Comparison of ENCODE assay signal across 29 cellular contexts in the genomic region with DNA sequence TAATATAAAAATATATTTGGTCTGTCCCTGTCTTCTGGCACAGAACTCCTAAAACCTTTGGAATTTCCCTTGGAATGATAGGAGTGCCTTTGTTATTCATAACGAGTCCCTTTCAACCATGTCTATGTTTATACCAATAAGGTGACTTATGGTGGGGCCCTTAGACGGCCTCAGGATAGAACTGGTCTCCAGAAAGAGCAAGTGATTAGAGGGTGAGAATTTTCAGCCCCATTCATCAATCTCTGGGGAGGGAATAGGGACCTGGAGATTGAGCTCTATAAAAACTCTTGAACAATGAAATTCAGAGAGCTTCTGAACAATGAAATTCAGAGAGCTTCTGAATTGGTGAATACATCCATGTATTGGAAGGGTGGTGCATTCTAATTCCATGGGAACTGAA.
"Had no signal": no experiment of that assay in that cellular context is flagged by ENCODE, and none has a peak within 500 bp of the region (broad histone marks: within the 10 kb centered on the region; RNA-seq: fewer than 3 reads in every experiment).

No MANE protein-coding gene starts in this region.

- ATAC-seq: activated naive CD4-positive, alpha-beta T cell treated with anti-CD3 and anti-CD28 coated beads, Interleukin-2, amount 50 U/mL, for 72 hours; activated T-cell treated with anti-CD3 and anti-CD28 coated beads, Interleukin-2, amount 50 U/mL, for 72 hours; body of pancreas; gastroesophageal sphincter had no signal

- H3K27me3 ChIP-seq: ascending aorta, body of pancreas, cardiac muscle cell, colonic mucosa, esophagus squamous epithelium, gastroesophageal sphincter had no signal

- FAIRE-seq: endometrium, endothelial cell of umbilical vein had no signal

- H3K36me3 ChIP-seq: ascending aorta, cardiac muscle cell, colonic mucosa, esophagus squamous epithelium, gastroesophageal sphincter had no signal

- H3K9me3 ChIP-seq: ascending aorta, body of pancreas, colonic mucosa, esophagus squamous epithelium, gastroesophageal sphincter had no signal

- DNase-seq: activated CD4-positive, alpha-beta memory T cell treated with anti-CD3 and anti-CD28 coated beads, Interleukin-2, amount 10 ng/mL, durations not matched to agents 7 days and 5 days; activated CD4-positive, alpha-beta T cell treated with anti-CD3 and anti-CD28 coated beads for 4 hours; activated CD4-positive, alpha-beta T cell treated with anti-CD3 and anti-CD28 coated beads, Interleukin-2, amount 10 ng/mL, durations not matched to agents 7 days and 5 days; activated CD4-positive, alpha-beta T cell treated with anti-CD3 and anti-CD28 coated beads, Interleukin-2, amount 50 U/mL, for 4 hours; activated CD4-positive, CD25-positive, alpha-beta regulatory T cell; activated CD4-positive, CD25-positive, alpha-beta regulatory T cell treated with anti-CD3 and anti-CD28 coated beads, Interleukin-2, amount 50 U/mL, for 72 hours; activated CD8-positive, alpha-beta memory T cell treated with anti-CD3 and anti-CD28 coated beads, Interleukin-2, amount 50 U/mL, for 48 hours; activated gamma-delta T cell; activated naive CD4-positive, alpha-beta T cell; activated naive CD4-positive, alpha-beta T cell treated with anti-CD3 and anti-CD28 coated beads, Interleukin-2, amount 10 ng/mL, durations not matched to agents 7 days and 5 days; activated naive CD8-positive, alpha-beta T cell treated with anti-CD3 and anti-CD28 coated beads, Interleukin-2, amount 10 ng/mL, durations not matched to agents 7 days and 5 days; activated T-cell treated with anti-CD3 and anti-CD28 coated beads for 4 hours; activated T-cell treated with anti-CD3 and anti-CD28 coated beads, Interleukin-2, amount 50 U/mL, for 24 hours; activated T-cell treated with anti-CD3 and anti-CD28 coated beads, Interleukin-2, amount 50 U/mL, for 72 hours; body of pancreas; central memory CD4-positive, alpha-beta T cell; cerebellar nuclear complex; colonic mucosa; effector CD8-positive, alpha-beta T cell; esophagus squamous epithelium; foreskin melanocyte; T-helper 2 cell had no signal

- H3K4me3 ChIP-seq: ascending aorta, body of pancreas, cardiac muscle cell, colonic mucosa, esophagus squamous epithelium, gastroesophageal sphincter had no signal

- H3K4me1 ChIP-seq: colonic mucosa had no signal

- H3K27ac ChIP-seq: ascending aorta, cardiac muscle cell, colonic mucosa, epithelial cell of prostate, esophagus squamous epithelium, gastroesophageal sphincter had no signal
